33 cellular contexts compared by ENCODE assay signal in genomic region chr14:70576891-70577290, GRCh38.
"Had no signal": no experiment of that assay in that cellular context is flagged by ENCODE, and none has a peak within 500 bp of the region (broad histone marks: within the 10 kb centered on the region; RNA-seq: fewer than 3 reads in every experiment).

No MANE protein-coding gene starts in this region.

- H3K27me3 ChIP-seq: adrenal gland, ascending aorta, brain microvascular endothelial cell, heart right ventricle, ovary, sigmoid colon, stomach, thyroid gland had no signal

- H3K9me3 ChIP-seq: adrenal gland, ascending aorta, ovary, prostate gland, sigmoid colon, stomach, thyroid gland had no signal

- FAIRE-seq: endothelial cell of umbilical vein had no signal

- H3K36me3 ChIP-seq: brain microvascular endothelial cell, ovary, prostate gland had no signal

- ATAC-seq: heart right ventricle; left lobe of liver; stimulated activated naive B cell treated with anti-CD40 and anti-IgM and Interleukin-4, amounts not matched to agents 10 μg/mL and 1 μg/mL and 100 μg/mL, for 72 hours had no signal

- H3K27me3 Mint-ChIP-seq: activated CD4-positive, alpha-beta memory T cell treated with anti-CD3 and anti-CD28 coated beads for 36 hours; activated CD4-positive, alpha-beta T cell treated with anti-CD3 and anti-CD28 coated beads, Interleukin-2, amount 10 ng/mL, durations not matched to agents 24 days and 14 days; activated naive CD8-positive, alpha-beta T cell treated with anti-CD3 and anti-CD28 coated beads for 36 hours; stimulated activated naive B cell treated with anti-CD40 and anti-IgM and Interleukin-4, amounts not matched to agents 10 μg/mL and 1 μg/mL and 100 μg/mL, for 72 hours had no signal

- H3K4me1 Mint-ChIP-seq: activated CD4-positive, alpha-beta T cell treated with anti-CD3 and anti-CD28 coated beads, Interleukin-2, amount 10 ng/mL, durations not matched to agents 24 days and 14 days; activated naive CD8-positive, alpha-beta T cell treated with anti-CD3 and anti-CD28 coated beads for 36 hours; nephron had no signal

- H3K27ac Mint-ChIP-seq: activated CD4-positive, alpha-beta memory T cell treated with anti-CD3 and anti-CD28 coated beads for 36 hours; activated CD4-positive, alpha-beta T cell treated with anti-CD3 and anti-CD28 coated beads, Interleukin-2, amount 10 ng/mL, durations not matched to agents 24 days and 14 days; activated naive CD8-positive, alpha-beta T cell treated with anti-CD3 and anti-CD28 coated beads for 36 hours; activated T-helper 1 cell treated with anti-CD3 and anti-CD28 coated beads, Interleukin-12 subunit alpha, Interleukin-12 subunit beta, Interleukin-2, Interleukin-4 antibody, amounts not matched to agents 30 ng/mL and 10 ng/mL and 1 ng/mL, durations not matched to agents 14 hours and 24 hours and 36 hours; nephron; stimulated activated naive B cell treated with anti-CD40 and anti-IgM and Interleukin-4, amounts not matched to agents 10 μg/mL and 1 μg/mL and 100 μg/mL, for 72 hours had no signal

- H3K4me3 Mint-ChIP-seq: activated CD4-positive, alpha-beta memory T cell treated with anti-CD3 and anti-CD28 coated beads for 36 hours; activated CD4-positive, alpha-beta T cell treated with anti-CD3 and anti-CD28 coated beads, Interleukin-2, amount 10 ng/mL, durations not matched to agents 24 days and 14 days; activated naive CD4-positive, alpha-beta T cell treated with anti-CD3 and anti-CD28 coated beads for 36 hours; activated naive CD8-positive, alpha-beta T cell treated with anti-CD3 and anti-CD28 coated beads for 36 hours; activated T-helper 1 cell treated with anti-CD3 and anti-CD28 coated beads, Interleukin-12 subunit alpha, Interleukin-12 subunit beta, Interleukin-2, Interleukin-4 antibody, amounts not matched to agents 30 ng/mL and 10 ng/mL and 1 ng/mL, durations not matched to agents 14 hours and 24 hours and 36 hours; nephron; stimulated activated naive B cell treated with anti-CD40 and anti-IgM and Interleukin-4, amounts not matched to agents 10 μg/mL and 1 μg/mL and 100 μg/mL, for 72 hours had no signal

- H3K4me1 ChIP-seq: adrenal gland, ascending aorta, heart right ventricle, prostate gland, sigmoid colon, stomach, thyroid gland had no signal

- DNase-seq: activated CD4-positive, alpha-beta memory T cell treated with anti-CD3 and anti-CD28 coated beads for 36 hours; activated CD4-positive, alpha-beta T cell treated with anti-CD3 and anti-CD28 coated beads, Interleukin-2, amount 10 ng/mL, durations not matched to agents 24 days and 14 days; activated CD4-positive, CD25-positive, alpha-beta regulatory T cell treated with anti-CD3 and anti-CD28 coated beads, Interleukin-2, amount 50 U/mL, for 72 hours; activated CD8-positive, alpha-beta memory T cell treated with anti-CD3 and anti-CD28 coated beads, Interleukin-2, amount 50 U/mL, for 4 hours; activated effector memory CD4-positive, alpha-beta T cell treated with anti-CD3 and anti-CD28 coated beads, Interleukin-2, amount 50 U/mL, for 16 hours; activated naive CD4-positive, alpha-beta T cell treated with anti-CD3 and anti-CD28 coated beads for 36 hours; activated naive CD8-positive, alpha-beta T cell treated with anti-CD3 and anti-CD28 coated beads for 36 hours; activated T-cell treated with anti-CD3 and anti-CD28 coated beads, Interleukin-2, amount 50 U/mL, for 1 hour; adrenal gland; brain microvascular endothelial cell; cortex of kidney; foreskin fibroblast; heart right ventricle; kidney glomerular epithelial cell; mesendoderm; ovary; retina; sigmoid colon; small intestine; stimulated activated CD4-positive, alpha-beta T cell treated with anti-CD3 and anti-CD28 coated beads, Interleukin-15, amount 100 ng/mL, for 24 hours; stimulated activated CD4-positive, alpha-beta T cell treated with anti-CD3 and anti-CD28 coated beads, Interleukin-2, amount 100 ng/mL, for 24 hours; stimulated activated naive B cell treated with anti-CD40 and anti-IgM and Interleukin-4, amounts not matched to agents 10 μg/mL and 1 μg/mL and 100 μg/mL, for 72 hours; stomach; SW 1271; T-helper 2 cell; thyroid gland had no signal

- H3K27ac ChIP-seq: adrenal gland, ascending aorta, brain microvascular endothelial cell, heart right ventricle, ovary, prostate gland, sigmoid colon, stomach, thyroid gland had no signal

- H3K4me3 ChIP-seq: adrenal gland, ascending aorta, heart right ventricle, lung, ovary, prostate gland, sigmoid colon, stomach, thyroid gland had no signal

- H3K9me3 Mint-ChIP-seq: activated naive CD4-positive, alpha-beta T cell treated with anti-CD3 and anti-CD28 coated beads for 36 hours had no signal
